1 cellular context compared by ENCODE assay signal in genomic region chr11:69131644-69132300, GRCh38.
TF ChIP-seq lines count a peak whose summit lies in the region.

No MANE protein-coding gene starts in this region.

TF ChIP-seq in WTC11, 78 proteins besides CTCF, POLR2A, EP300 and RAD21 (continued from another document):
- TF ChIP-seq ATF2 (CRISPR knock-in tag; IDR thresholded peaks at IDR 0.05; ENCODE audit: borderline replicate concordance, low read depth) = no peak
- TF ChIP-seq MAX (CRISPR knock-in tag; IDR thresholded peaks at IDR 0.05) = peak; percentile 77
- TF ChIP-seq ATF6 (CRISPR knock-in tag; IDR thresholded peaks at IDR 0.05) = no peak
- TF ChIP-seq FOXJ3 (CRISPR knock-in tag; IDR thresholded peaks at IDR 0.05; ENCODE audit: borderline replicate concordance) = no peak
- TF ChIP-seq TEAD4 (CRISPR knock-in tag; IDR thresholded peaks at IDR 0.05) = peak; percentile 100
- peak; percentile 100 for TF ChIP-seq TEAD1 (CRISPR knock-in tag; IDR thresholded peaks at IDR 0.05)
- no peak for TF ChIP-seq ZNF317 (CRISPR knock-in tag; IDR thresholded peaks at IDR 0.05; ENCODE audit: borderline replicate concordance, low read depth)
- TF ChIP-seq PRDM15 (CRISPR knock-in tag; IDR thresholded peaks at IDR 0.05) = no peak
- TF ChIP-seq ZSCAN18 (CRISPR knock-in tag; IDR thresholded peaks at IDR 0.05) = no peak
- TF ChIP-seq ETV6 (CRISPR knock-in tag; IDR thresholded peaks at IDR 0.05) = no peak
- no peak for TF ChIP-seq ATF1 (CRISPR knock-in tag; IDR thresholded peaks at IDR 0.05)
- TF ChIP-seq HMGXB4 (CRISPR knock-in tag; IDR thresholded peaks at IDR 0.05) = no peak
- no peak for TF ChIP-seq SP1 (CRISPR knock-in tag; conservative IDR thresholded peaks at IDR 0.05)
- TF ChIP-seq GABPB1 (CRISPR knock-in tag; IDR thresholded peaks at IDR 0.05) = no peak
- TF ChIP-seq IRF2 (CRISPR knock-in tag; IDR thresholded peaks at IDR 0.05; ENCODE audit: borderline replicate concordance, low read depth) = no peak
- no peak for TF ChIP-seq MXD4 (CRISPR knock-in tag; IDR thresholded peaks at IDR 0.05; ENCODE audit: borderline replicate concordance)
- TF ChIP-seq USF1 (CRISPR knock-in tag; IDR thresholded peaks at IDR 0.05) = peak; percentile 30; the same call in 1 of the 2 replicates
- no peak for TF ChIP-seq ZNF671 (CRISPR knock-in tag; IDR thresholded peaks at IDR 0.05)
- no peak for TF ChIP-seq ELF4 (CRISPR knock-in tag; IDR thresholded peaks at IDR 0.05; ENCODE audit: low read depth)
- TF ChIP-seq SOX15 (CRISPR knock-in tag; IDR thresholded peaks at IDR 0.05) = no peak
- no peak for TF ChIP-seq ZNF512 (CRISPR knock-in tag; IDR thresholded peaks at IDR 0.05; ENCODE audit: borderline replicate concordance)
- 0 out of 2 replicates have a peak, but pooled peaks have one; percentile 23 for TF ChIP-seq ZBTB21 (CRISPR knock-in tag; IDR thresholded peaks at IDR 0.05; ENCODE audit: borderline replicate concordance)
- TF ChIP-seq ZNF263 (CRISPR knock-in tag; IDR thresholded peaks at IDR 0.05; ENCODE audit: low read depth) = no peak
TF ChIP-seq in WTC11: peak in this region for 5.
